1 cellular context compared by ENCODE assay signal in genomic region chr14:100307215-100308111, GRCh38.
TF ChIP-seq lines count a peak whose summit lies in the region.

No MANE protein-coding gene starts in this region.

TF ChIP-seq in HepG2, 621 proteins besides CTCF, POLR2A, EP300 and RAD21 (continued from another document):
- TF ChIP-seq HMGXB4 (CRISPR knock-in tag; IDR thresholded peaks at IDR 0.05; ENCODE audit: borderline replicate concordance in 1 of 2, low read depth in 1 of 2) (peak in 1 of 2 experiments; percentile 10; a peak in 1 of 4 replicates), KAT7 (CRISPR knock-in tag; IDR thresholded peaks at IDR 0.05; ENCODE audit: borderline replicate concordance) (0 out of 2 replicates have a peak, but pooled peaks have one; percentile 20), ZNF558 (CRISPR knock-in tag; IDR thresholded peaks at IDR 0.05; ENCODE audit: borderline replicate concordance) (0 out of 2 replicates have a peak, but pooled peaks have one; percentile 33), ARID2 (CRISPR knock-in tag; IDR thresholded peaks at IDR 0.05; ENCODE audit: borderline replicate concordance) (no peak), UBTF (CRISPR knock-in tag; IDR thresholded peaks at IDR 0.05) (peak; percentile 45; the same call in 1 of the 2 replicates), ZNF687 (CRISPR knock-in tag; IDR thresholded peaks at IDR 0.05) (peak; percentile 14; the same call in 1 of the 2 replicates), ZFX (CRISPR knock-in tag; IDR thresholded peaks at IDR 0.05; ENCODE audit: low read depth) (peak; percentile 53; the same call in 1 of the 2 replicates), RBFOX2 (IDR thresholded peaks at IDR 0.05; ENCODE audit: low read depth, low read length) (peak; percentile 19; the same call in 1 of the 2 replicates), DMAP1 (CRISPR knock-in tag; IDR thresholded peaks at IDR 0.05) (peak; percentile 4; the same call in 1 of the 2 replicates), NONO (IDR thresholded peaks at IDR 0.05) (no peak), NONO (CRISPR knock-in tag; conservative IDR thresholded peaks at IDR 0.05) (0 out of 2 replicates have a peak, but pooled peaks have one; percentile 53), SNAI1 (CRISPR knock-in tag; IDR thresholded peaks at IDR 0.05; ENCODE audit: borderline replicate concordance) (0 out of 2 replicates have a peak, but pooled peaks have one; percentile 31), ZNF468 (CRISPR knock-in tag; IDR thresholded peaks at IDR 0.05) (no peak), GZF1 (CRISPR knock-in tag; IDR thresholded peaks at IDR 0.05) (0 out of 2 replicates have a peak, but pooled peaks have one; percentile 12), NCOA5 (CRISPR knock-in tag; IDR thresholded peaks at IDR 0.05) (no peak), ZNF552 (CRISPR knock-in tag; IDR thresholded peaks at IDR 0.05; ENCODE audit: borderline replicate concordance) (0 out of 2 replicates have a peak, but pooled peaks have one; percentile 41), ZFP91 (CRISPR knock-in tag; IDR thresholded peaks at IDR 0.05; ENCODE audit: borderline replicate concordance) (0 out of 2 replicates have a peak, but pooled peaks have one; percentile 2), JUN (CRISPR knock-in tag; IDR thresholded peaks at IDR 0.05) (0 out of 2 replicates have a peak, but pooled peaks have one; percentile 28), MTA1 (CRISPR knock-in tag; IDR thresholded peaks at IDR 0.05; ENCODE audit: borderline replicate concordance) (peak; percentile 54; the same call in 1 of the 2 replicates), KDM3A (CRISPR knock-in tag; IDR thresholded peaks at IDR 0.05; ENCODE audit: low read depth) (0 out of 2 replicates have a peak, but pooled peaks have one; percentile 17), ZNF83 (CRISPR knock-in tag; IDR thresholded peaks at IDR 0.05; ENCODE audit: borderline replicate concordance) (0 out of 2 replicates have a peak, but pooled peaks have one; percentile 46), THYN1 (CRISPR knock-in tag; IDR thresholded peaks at IDR 0.05; ENCODE audit: borderline replicate concordance, low read depth) (no peak), IRF2 (CRISPR knock-in tag; IDR thresholded peaks at IDR 0.05) (no peak), AGO2 (optimal IDR thresholded peaks at IDR 0.05; ENCODE audit: low read depth, low read length) (peak; percentile 78), KDM1A (CRISPR knock-in tag; IDR thresholded peaks at IDR 0.05) (peak; percentile 51; the same call in 1 of the 2 replicates)
